Comparison of ENCODE assay signal across 14 cellular contexts in the genomic region with DNA sequence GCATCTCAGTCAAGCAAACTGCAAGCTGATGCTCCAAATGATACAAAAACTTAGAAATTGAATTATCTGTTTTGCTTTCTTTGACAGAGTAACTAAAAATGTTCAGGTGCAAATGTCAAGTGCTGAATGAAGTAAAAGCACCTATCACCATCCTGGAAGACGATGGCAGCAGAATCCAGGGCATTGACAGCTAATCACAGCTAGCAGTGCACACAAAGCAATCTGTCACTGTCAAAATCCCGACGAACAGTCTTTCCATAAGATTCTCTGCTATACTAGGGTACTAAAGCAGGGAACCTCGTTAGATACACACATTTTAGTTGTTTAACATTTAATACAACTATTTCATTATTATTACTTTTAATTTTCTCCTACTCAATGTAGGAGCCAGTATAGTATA.
DNase-seq lines count a peak whose midpoint lies in the region; ATAC-seq lines count a peak whose summit lies in the region.
"Had no signal": no experiment of that assay in that cellular context is flagged by ENCODE, and none has a peak within 500 bp of the region (broad histone marks: within the 10 kb centered on the region; RNA-seq: fewer than 3 reads in every experiment).

No MANE protein-coding gene starts in this region.

- ATAC-seq in HG02973 (IDR thresholded peaks at IDR 0.05; ENCODE audit: unreplicated experiment) (no peak), GM18502 (IDR thresholded peaks at IDR 0.05; ENCODE audit: poor library complexity, unreplicated experiment) (no peak)

- in situ Hi-C loops in G401 (cut with HindIII; ENCODE audit: low sequenced_read_pairs): no loop called here

- DNase-seq in NCI-H2171 treated with DMSO at 0.1 percent for 48 hours (lab: John Stamatoyannopoulos, UW): peak; percentile 13
- no peak for DNase-seq in NCI-H2171 (lab: John Stamatoyannopoulos, UW)
- DNase-seq in G401 (ENCODE audit: low spot score): peak; percentile 38
- peak; percentile 15 for DNase-seq in NCI-H2227 treated with DMSO at 0.1 percent for 48 hours (lab: John Stamatoyannopoulos, UW)
- peak; percentile 34 for DNase-seq in cerebellar cortex (ENCODE audit: low spot score)
- DNase-seq: C1 segment of cervical spinal cord; Calu3; CD4-positive, alpha-beta T cell; DND-41; GF-D8; HCEC 1CT; IMR-90 had no signal
